Comparison of ENCODE assay signal across 11 cellular contexts in the genomic region with DNA sequence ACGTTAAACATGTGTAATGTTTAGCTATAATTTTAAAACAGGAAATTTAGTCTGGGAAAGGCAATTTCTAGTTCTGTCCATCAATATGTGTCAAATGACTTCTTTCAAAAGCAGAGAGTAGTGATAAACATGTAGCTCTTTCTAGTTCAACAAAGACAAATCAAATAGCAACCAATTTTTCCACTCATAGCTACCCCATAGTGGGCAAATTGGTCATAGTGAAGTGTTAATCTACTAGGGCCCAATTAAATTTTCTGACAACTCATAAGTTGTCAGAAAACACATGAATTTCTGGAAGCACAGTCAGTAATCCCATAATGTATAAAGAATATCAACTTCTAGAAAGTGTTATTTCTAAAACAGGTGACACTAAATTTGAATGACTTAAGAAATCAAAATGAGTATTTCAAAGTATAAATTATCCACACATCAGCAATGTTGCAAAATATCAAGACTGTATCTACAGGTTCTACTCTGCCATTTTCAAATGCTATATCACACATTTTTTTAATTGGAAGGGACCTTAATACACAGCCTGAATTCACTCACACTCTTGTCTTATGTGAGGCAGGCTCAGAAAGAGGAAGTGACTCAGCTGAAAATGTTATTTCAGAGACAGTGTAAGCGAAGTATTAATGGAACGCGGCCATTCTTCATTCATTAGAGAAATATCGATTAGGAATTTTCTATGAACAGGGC.
DNase-seq lines count a peak whose midpoint lies in the region; ATAC-seq and TF ChIP-seq lines count a peak whose summit lies in the region.
"Had no signal": no experiment of that assay in that cellular context is flagged by ENCODE, and none has a peak within 500 bp of the region (broad histone marks: within the 10 kb centered on the region; RNA-seq: fewer than 3 reads in every experiment).

No MANE protein-coding gene starts in this region.

- DNase-seq in OCI-M1 (lab: John Stamatoyannopoulos, UW), result peak; percentile 87
- peak; percentile 19 for DNase-seq in fibroblast of mammary gland (ENCODE audit: low read depth)
- DNase-seq in medulla oblongata (ENCODE audit: extremely low spot score), result no peak
- DNase-seq in iPS-NIHi11 (ENCODE audit: low spot score), result no peak
- DNase-seq in islet precursor cell, result no peak
- no peak for DNase-seq in LoVo (ENCODE audit: low spot score)
- DNase-seq: glutamatergic neuron; occipital lobe; stimulated activated CD8-positive, alpha-beta memory T cell treated with anti-CD3 and anti-CD28 coated beads, Interleukin-4, amount 100 ng/mL, for 48 hours had no signal

- TF ChIP-seq POLR2A in GM18505 (IDR thresholded peaks at IDR 0.05; ENCODE audit: borderline replicate concordance, extremely low read depth, insufficient read depth, insufficient read length), result no peak

- H3K4me3 ChIP-seq in fibroblast of mammary gland (ENCODE audit: control insufficient read depth, low read depth, low read length), result no peak overlapping the region

- ATAC-seq in GM18505 (IDR thresholded peaks at IDR 0.05; ENCODE audit: unreplicated experiment) (peak; percentile 81), HG02623 (IDR thresholded peaks at IDR 0.05; ENCODE audit: unreplicated experiment) (peak; percentile 81)

- TF ChIP-seq CTCF in fibroblast of mammary gland (conservative IDR thresholded peaks at IDR 0.05; ENCODE audit: control insufficient read depth, insufficient read depth, low read depth, low read length), result no peak

Comparison
In these comparisons a context has a peak if more than half of its experiments do, and no peak if none do; other contexts are left out.
1. DNase-seq: peak in OCI-M1 (single experiment) and fibroblast of mammary gland (single experiment); none in medulla oblongata (single experiment), iPS-NIHi11 (single experiment), islet precursor cell (single experiment) and LoVo (single experiment).